Comparison of ENCODE assay signal across 8 cellular contexts in genomic region chr10:68406815-68407585, GRCh38. TPM values are rescaled to one million over a fixed set of nuclear protein-coding genes. Genes with fewer than 3 reads are reported as not detected.
A peak's percentile ranks its signal among the peaks of the same experiment; 100 is the strongest.
DNase-seq lines count a peak whose midpoint lies in the region; ATAC-seq and TF ChIP-seq lines count a peak whose summit lies in the region.

Gene RUFY2, minus strand, starts transcription at chr10:68407277. Its CDS starts 88 bp downstream, at chr10:68407189.

- H3K27me3 Mint-ChIP-seq in central memory CD8-positive, alpha-beta T cell = no peaks in the 10 kb centered on the region

- H3K4me3 ChIP-seq in kidney epithelial cell (ENCODE audit: low read depth, low read length) = peak within 1 kb of the TSS; percentile 92

- H3K27ac Mint-ChIP-seq in central memory CD8-positive, alpha-beta T cell (ENCODE audit: low read depth) = peak within 1 kb of the TSS; percentile 83

- peaks cover 3% of the 10 kb centered on the region for H3K36me3 Mint-ChIP-seq in central memory CD8-positive, alpha-beta T cell (ENCODE audit: insufficient read depth)

- H3K27me3 ChIP-seq in kidney epithelial cell (ENCODE audit: control insufficient read depth, insufficient read depth, low read length) = no peaks in the 10 kb centered on the region

- peak; percentile 91 for ATAC-seq in GM18511 (IDR thresholded peaks at IDR 0.05; ENCODE audit: unreplicated experiment)
- ATAC-seq in HG03039 (IDR thresholded peaks at IDR 0.05; ENCODE audit: unreplicated experiment) = peak; percentile 89
- ATAC-seq in central memory CD8-positive, alpha-beta T cell (replicated peaks; ENCODE audit: extremely low read depth, poor library complexity, severe bottlenecking) = peak; percentile 91

- DNase-seq in ACHN (peak; percentile 86), NCI-H2171 (lab: John Stamatoyannopoulos, UW) (peak; percentile 44), kidney epithelial cell (ENCODE audit: low read depth) (no peak)
- peak; percentile 57 to 70 (median 62) for DNase-seq in activated CD4-positive, CD25-positive, alpha-beta regulatory T cell (lab: John Stamatoyannopoulos, UW)
- DNase-seq in central memory CD8-positive, alpha-beta T cell (ENCODE audit: low spot score in 2 of 2) = peak; percentile 63 to 68
- peak; percentile 46 to 64 for DNase-seq in stimulated activated CD4-positive, alpha-beta T cell treated with anti-CD3 and anti-CD28 coated beads, Interleukin-15, amount 100 ng/mL, for 48 hours (ENCODE audit: low read depth in 2 of 2)

- H3K4me3 Mint-ChIP-seq in central memory CD8-positive, alpha-beta T cell = peak within 1 kb of the TSS; percentile 90

- H3K9me3 Mint-ChIP-seq in central memory CD8-positive, alpha-beta T cell = no peaks in the 10 kb centered on the region

- in situ Hi-C loops in ACHN (cut with HindIII; ENCODE audit: low pct_ligation_motif_present, low pct_unique_long_range_greater_than_20kb, low sequenced_read_pairs) = no loop called here

- H3K36me3 ChIP-seq in kidney epithelial cell (ENCODE audit: control insufficient read depth, insufficient read depth, low read length) = no peaks in the 10 kb centered on the region

- peaks cover 15% of the 10 kb centered on the region for H3K4me1 Mint-ChIP-seq in central memory CD8-positive, alpha-beta T cell

- TF ChIP-seq CTCF in kidney epithelial cell (IDR thresholded peaks at IDR 0.05; ENCODE audit: insufficient read depth, low read length, poor library complexity, severe bottlenecking) = no peak

RNA-seq across cellular contexts. Expression of gene RUFY2, which starts in this region (rescaled TPM):
- total RNA-seq in kidney epithelial cell = 11.4 and 13.0 TPM in 2 replicates
